Comparison of ENCODE assay signal across 1 cellular context in the genomic region with DNA sequence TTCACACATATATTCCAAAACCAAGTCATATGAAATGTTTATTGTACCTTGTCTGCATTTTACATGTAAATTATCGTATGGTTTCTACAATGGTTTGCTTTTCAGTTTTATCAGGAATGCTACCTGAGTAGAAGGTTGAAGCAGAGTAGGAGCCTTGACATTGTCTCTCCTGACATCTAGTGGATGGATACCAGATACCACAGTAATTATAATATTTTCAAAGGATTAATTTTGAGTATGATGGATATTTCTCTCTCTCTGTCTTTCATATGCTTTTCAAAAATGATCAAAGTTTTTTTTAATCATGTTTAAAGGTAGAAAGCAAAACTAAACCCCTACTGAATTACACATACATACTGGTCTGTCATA.
TF ChIP-seq lines count a peak whose summit lies in the region.

No MANE protein-coding gene starts in this region.

TF ChIP-seq in K562, 482 proteins besides CTCF, POLR2A, EP300 and RAD21 (continued from another document):
- no peak for TF ChIP-seq NR1H2 (CRISPR knock-in tag; IDR thresholded peaks at IDR 0.05)
- no peak for TF ChIP-seq ZNF24 (IDR thresholded peaks at IDR 0.05)
- TF ChIP-seq FUS (optimal IDR thresholded peaks at IDR 0.05; ENCODE audit: low read depth, low read length) = no peak
- no peak for TF ChIP-seq KDM4B (IDR thresholded peaks at IDR 0.05; ENCODE audit: borderline replicate concordance in 2 of 2, low read depth in 1 of 2)
